21 cellular contexts compared by ENCODE assay signal in genomic region chr13:99439850-99440604, GRCh38.
"Had no signal": no experiment of that assay in that cellular context is flagged by ENCODE, and none has a peak within 500 bp of the region (broad histone marks: within the 10 kb centered on the region; RNA-seq: fewer than 3 reads in every experiment).

No MANE protein-coding gene starts in this region.

- DNase-seq: activated CD4-positive, alpha-beta T cell treated with anti-CD3 and anti-CD28 coated beads, Interleukin-2, amount 10 ng/mL, durations not matched to agents 7 days and 5 days; activated CD8-positive, alpha-beta memory T cell treated with anti-CD3 and anti-CD28 coated beads for 24 hours; activated CD8-positive, alpha-beta memory T cell treated with anti-CD3 and anti-CD28 coated beads, Interleukin-2, amount 50 U/mL, for 48 hours; activated effector memory CD4-positive, alpha-beta T cell treated with anti-CD3 and anti-CD28 coated beads, Interleukin-2, amount 50 U/mL, for 16 hours; activated T-cell treated with anti-CD3 and anti-CD28 coated beads, Interleukin-2, amount 50 U/mL, for 72 hours; adrenal gland; cerebellar nuclear complex; cortex of kidney; effector CD4-positive, alpha-beta T cell; gastrocnemius medialis; heart left ventricle; left lung; naive B cell; stimulated activated CD4-positive, alpha-beta T cell treated with anti-CD3 and anti-CD28 coated beads, Interleukin-2, amount 100 ng/mL, for 24 hours; stimulated activated naive CD4-positive, alpha-beta T cell treated with Interleukin-2 at 50 U/mL for 16 hours; uterus had no signal

- H3K4me1 ChIP-seq: adrenal gland, breast epithelium, uterus had no signal

- H3K4me3 ChIP-seq: adrenal gland, breast epithelium, gastrocnemius medialis, heart left ventricle, left lung, tibial nerve, uterus had no signal

- ATAC-seq: activated CD4-positive, CD25-positive, alpha-beta regulatory T cell treated with anti-CD3 and anti-CD28 coated beads, Interleukin-2, amount 50 U/mL, for 24 hours; activated T-cell treated with anti-CD3 and anti-CD28 coated beads, Interleukin-2, amount 50 U/mL, for 72 hours; esophagus mucosa; gastrocnemius medialis had no signal

- H3K9me3 ChIP-seq: adrenal gland, breast epithelium, gastrocnemius medialis, heart left ventricle, left lung, tibial nerve, uterus had no signal

- FAIRE-seq: astrocyte had no signal

- H3K36me3 ChIP-seq: adrenal gland, breast epithelium, gastrocnemius medialis, heart left ventricle, left lung, tibial nerve, uterus had no signal

- H3K27ac ChIP-seq: adrenal gland, breast epithelium, gastrocnemius medialis, heart left ventricle, left lung, tibial nerve, uterus had no signal

- H3K27me3 ChIP-seq: gastrocnemius medialis, tibial nerve, uterus had no signal
